In the genomic region with DNA sequence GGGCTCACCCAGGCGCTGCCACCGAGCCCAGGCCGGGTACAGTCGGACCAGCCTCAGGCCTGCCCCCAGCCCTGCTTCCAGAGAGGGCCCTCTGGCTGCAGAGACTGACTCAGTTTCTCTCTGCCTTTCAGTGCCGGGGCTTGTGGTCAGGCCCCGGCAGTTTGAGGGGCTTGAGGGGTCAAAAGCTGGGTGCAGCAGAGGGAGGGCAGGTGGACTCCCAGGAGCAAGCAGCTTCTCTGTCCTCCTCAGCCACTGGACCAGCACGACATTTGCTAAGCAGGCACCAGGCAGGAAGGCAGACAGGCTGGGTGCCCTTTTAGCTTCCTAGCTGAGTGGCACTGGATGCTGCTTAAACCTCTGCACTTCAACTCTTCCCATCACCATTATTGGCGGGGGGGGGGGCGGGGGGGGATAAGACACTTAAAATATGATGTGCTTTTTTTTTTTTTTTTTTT, we compare ENCODE assay signal across 8 cellular contexts.
DNase-seq lines count a peak whose midpoint lies in the region; ATAC-seq and TF ChIP-seq lines count a peak whose summit lies in the region.

No MANE protein-coding gene starts in this region.

- no peaks in the 10 kb centered on the region for H3K36me3 ChIP-seq in kidney epithelial cell (ENCODE audit: control insufficient read depth, insufficient read depth, low read length)
- H3K36me3 ChIP-seq in thoracic aorta = peaks cover 11% of the 10 kb centered on the region

- peak overlapping the region; percentile 42 for H3K27ac Mint-ChIP-seq in activated CD8-positive, alpha-beta memory T cell treated with anti-CD3 and anti-CD28 coated beads, Interleukin-2, amount 10 ng/mL, durations not matched to agents 7 days and 5 days
- H3K27ac Mint-ChIP-seq in activated naive CD8-positive, alpha-beta T cell treated with anti-CD3 and anti-CD28 coated beads for 36 hours = peak overlapping the region; percentile 80

- H3K4me3 ChIP-seq in kidney epithelial cell (ENCODE audit: low read depth, low read length) = peak overlapping the region; percentile 48
- H3K4me3 ChIP-seq in thoracic aorta = peak overlapping the region; percentile 75

- TF ChIP-seq CTCF in kidney epithelial cell (IDR thresholded peaks at IDR 0.05; ENCODE audit: insufficient read depth, low read length, poor library complexity, severe bottlenecking) = no peak
- no peak for TF ChIP-seq CTCF in thoracic aorta (IDR thresholded peaks at IDR 0.05)

- H3K27ac ChIP-seq in thoracic aorta = peak overlapping the region; percentile 93 to 96

- H3K27me3 ChIP-seq in kidney epithelial cell (ENCODE audit: control insufficient read depth, insufficient read depth, low read length) (no peaks in the 10 kb centered on the region), thoracic aorta (replicated peaks; ENCODE audit: insufficient read depth) (no peaks in the 10 kb centered on the region)

- peaks cover 20% of the 10 kb centered on the region for H3K36me3 Mint-ChIP-seq in activated CD8-positive, alpha-beta memory T cell treated with anti-CD3 and anti-CD28 coated beads, Interleukin-2, amount 10 ng/mL, durations not matched to agents 7 days and 5 days
- H3K36me3 Mint-ChIP-seq in activated naive CD8-positive, alpha-beta T cell treated with anti-CD3 and anti-CD28 coated beads for 36 hours = peaks cover 20% of the 10 kb centered on the region

- no peak for DNase-seq in activated CD8-positive, alpha-beta memory T cell treated with anti-CD3 and anti-CD28 coated beads, Interleukin-2, amount 10 ng/mL, durations not matched to agents 7 days and 5 days
- DNase-seq in activated CD8-positive, alpha-beta memory T cell treated with anti-CD3 and anti-CD28 coated beads for 24 hours = no peak
- no peak for DNase-seq in activated naive CD8-positive, alpha-beta T cell treated with anti-CD3 and anti-CD28 coated beads for 36 hours
- no peak for DNase-seq in kidney epithelial cell (ENCODE audit: low read depth)
- DNase-seq in thoracic aorta (ENCODE audit: low spot score) = no peak
- no peak for DNase-seq in occipital lobe (lab: John Stamatoyannopoulos, UW)

- ATAC-seq in activated CD8-positive, alpha-beta memory T cell treated with anti-CD3 and anti-CD28 coated beads, Interleukin-2, amount 10 ng/mL, durations not matched to agents 7 days and 5 days = no peak
- no peak for ATAC-seq in thoracic aorta (ENCODE audit: insufficient number of reproducible peaks, low FRiP score, low read depth)
- ATAC-seq in HG03025 (IDR thresholded peaks at IDR 0.05; ENCODE audit: low FRiP score, unreplicated experiment) = no peak
- no peak for ATAC-seq in HG03432 (IDR thresholded peaks at IDR 0.05; ENCODE audit: unreplicated experiment)

- peaks cover 14% of the 10 kb centered on the region for H3K4me1 Mint-ChIP-seq in activated CD8-positive, alpha-beta memory T cell treated with anti-CD3 and anti-CD28 coated beads, Interleukin-2, amount 10 ng/mL, durations not matched to agents 7 days and 5 days
- H3K4me1 Mint-ChIP-seq in activated naive CD8-positive, alpha-beta T cell treated with anti-CD3 and anti-CD28 coated beads for 36 hours = peaks cover 4% of the 10 kb centered on the region

- peaks cover 7% of the 10 kb centered on the region for H3K9me3 Mint-ChIP-seq in activated CD8-positive, alpha-beta memory T cell treated with anti-CD3 and anti-CD28 coated beads, Interleukin-2, amount 10 ng/mL, durations not matched to agents 7 days and 5 days (ENCODE audit: low read depth)
- peaks cover 6% of the 10 kb centered on the region for H3K9me3 Mint-ChIP-seq in activated naive CD8-positive, alpha-beta T cell treated with anti-CD3 and anti-CD28 coated beads for 36 hours

- CTCF ChIA-PET in activated CD8-positive, alpha-beta memory T cell treated with anti-CD3 and anti-CD28 coated beads, Interleukin-2, amount 10 ng/mL, durations not matched to agents 7 days and 5 days (lab: Charles Lee) = interaction anchor here (1.3 to 1.6 kb wide), 2 partner anchors 18 to 29 kb away, joined by 3 to 4 read pairs; no protein-coding TSS in a partner anchor

- H3K27me3 Mint-ChIP-seq in activated CD8-positive, alpha-beta memory T cell treated with anti-CD3 and anti-CD28 coated beads, Interleukin-2, amount 10 ng/mL, durations not matched to agents 7 days and 5 days = no peaks in the 10 kb centered on the region
- no peaks in the 10 kb centered on the region for H3K27me3 Mint-ChIP-seq in activated naive CD8-positive, alpha-beta T cell treated with anti-CD3 and anti-CD28 coated beads for 36 hours

- H3K4me3 Mint-ChIP-seq in activated CD8-positive, alpha-beta memory T cell treated with anti-CD3 and anti-CD28 coated beads, Interleukin-2, amount 10 ng/mL, durations not matched to agents 7 days and 5 days = peak overlapping the region; percentile 88
- peak overlapping the region; percentile 88 for H3K4me3 Mint-ChIP-seq in activated naive CD8-positive, alpha-beta T cell treated with anti-CD3 and anti-CD28 coated beads for 36 hours

- no peaks in the 10 kb centered on the region for H3K9me3 ChIP-seq in thoracic aorta

- H3K4me1 ChIP-seq in thoracic aorta (ENCODE audit: control insufficient read depth in 1 of 2, low read depth in 2 of 2) = peaks cover 11 to 53% of the 10 kb centered on the region in 2 donors
